ENCODE assay signal across 2 cellular contexts in the genomic region with DNA sequence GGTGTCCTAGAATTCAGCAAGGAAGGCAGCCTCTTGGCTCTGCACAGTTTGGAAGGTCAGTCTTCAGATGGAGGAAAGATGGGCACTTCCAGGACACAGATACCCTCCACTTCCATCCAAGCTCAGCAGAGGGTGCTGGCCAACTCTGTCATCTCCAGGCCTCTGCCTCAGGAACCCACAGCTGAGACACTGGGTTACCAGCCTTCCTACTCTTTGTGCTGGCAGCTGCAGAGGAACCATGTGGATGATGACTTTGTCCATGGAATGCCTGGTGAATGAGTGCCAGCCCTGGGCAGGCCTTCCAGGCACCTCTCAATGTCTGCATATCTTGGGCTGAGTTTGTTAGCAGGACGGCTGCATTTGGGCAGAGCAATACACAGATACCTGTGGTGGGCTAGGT.
TF ChIP-seq lines count a peak whose summit lies in the region.

No MANE protein-coding gene starts in this region.

TF ChIP-seq in HCT116, 20 proteins besides CTCF, POLR2A, EP300 and RAD21:
- TF ChIP-seq SRF (IDR thresholded peaks at IDR 0.05; ENCODE audit: low read depth) = no peak
- TF ChIP-seq EZH2 (IDR thresholded peaks at IDR 0.05) = no peak
- no peak for TF ChIP-seq SIN3A (IDR thresholded peaks at IDR 0.05; ENCODE audit: low read depth)
- no peak for TF ChIP-seq CBX3 (IDR thresholded peaks at IDR 0.05; ENCODE audit: low read depth)
- no peak for TF ChIP-seq YY1 (IDR thresholded peaks at IDR 0.05; ENCODE audit: extremely low read depth, insufficient replicate concordance, low read depth, low read length)
- TF ChIP-seq POLR2AphosphoS5 (IDR thresholded peaks at IDR 0.05; ENCODE audit: low read depth, low read length) = no peak
- TF ChIP-seq ZFX (IDR thresholded peaks at IDR 0.05) = no peak
- TF ChIP-seq FOSL1 (IDR thresholded peaks at IDR 0.05; ENCODE audit: low read depth) = no peak
- TF ChIP-seq, protein P1, sequence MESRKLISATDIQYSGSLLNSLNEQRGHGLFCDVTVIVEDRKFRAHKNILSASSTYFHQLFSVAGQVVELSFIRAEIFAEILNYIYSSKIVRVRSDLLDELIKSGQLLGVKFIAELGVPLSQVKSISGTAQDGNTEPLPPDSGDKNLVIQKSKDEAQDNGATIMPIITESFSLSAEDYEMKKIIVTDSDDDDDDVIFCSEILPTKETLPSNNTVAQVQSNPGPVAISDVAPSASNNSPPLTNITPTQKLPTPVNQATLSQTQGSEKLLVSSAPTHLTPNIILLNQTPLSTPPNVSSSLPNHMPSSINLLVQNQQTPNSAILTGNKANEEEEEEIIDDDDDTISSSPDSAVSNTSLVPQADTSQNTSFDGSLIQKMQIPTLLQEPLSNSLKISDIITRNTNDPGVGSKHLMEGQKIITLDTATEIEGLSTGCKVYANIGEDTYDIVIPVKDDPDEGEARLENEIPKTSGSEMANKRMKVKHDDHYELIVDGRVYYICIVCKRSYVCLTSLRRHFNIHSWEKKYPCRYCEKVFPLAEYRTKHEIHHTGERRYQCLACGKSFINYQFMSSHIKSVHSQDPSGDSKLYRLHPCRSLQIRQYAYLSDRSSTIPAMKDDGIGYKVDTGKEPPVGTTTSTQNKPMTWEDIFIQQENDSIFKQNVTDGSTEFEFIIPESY (IDR thresholded peaks at IDR 0.05; ENCODE audit: extremely low read depth, insufficient replicate concordance, low read length) = no peak
- TF ChIP-seq EGR1 (IDR thresholded peaks at IDR 0.05; ENCODE audit: low read depth) = no peak
- TF ChIP-seq TCF7L2 (IDR thresholded peaks at IDR 0.05; ENCODE audit: borderline replicate concordance, extremely low read depth, insufficient read depth, insufficient read length) = no peak
TF ChIP-seq in HCT116: peak in this region for 0.

TF ChIP-seq in K562, 482 proteins besides CTCF, POLR2A, EP300 and RAD21:
- TF ChIP-seq, protein P2, sequence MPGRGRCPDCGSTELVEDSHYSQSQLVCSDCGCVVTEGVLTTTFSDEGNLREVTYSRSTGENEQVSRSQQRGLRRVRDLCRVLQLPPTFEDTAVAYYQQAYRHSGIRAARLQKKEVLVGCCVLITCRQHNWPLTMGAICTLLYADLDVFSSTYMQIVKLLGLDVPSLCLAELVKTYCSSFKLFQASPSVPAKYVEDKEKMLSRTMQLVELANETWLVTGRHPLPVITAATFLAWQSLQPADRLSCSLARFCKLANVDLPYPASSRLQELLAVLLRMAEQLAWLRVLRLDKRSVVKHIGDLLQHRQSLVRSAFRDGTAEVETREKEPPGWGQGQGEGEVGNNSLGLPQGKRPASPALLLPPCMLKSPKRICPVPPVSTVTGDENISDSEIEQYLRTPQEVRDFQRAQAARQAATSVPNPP (IDR thresholded peaks at IDR 0.05; ENCODE audit: borderline replicate concordance, insufficient read depth, insufficient read length) = no peak
- TF ChIP-seq ZNF589 (CRISPR knock-in tag; IDR thresholded peaks at IDR 0.05; ENCODE audit: low read depth) = no peak
- no peak for TF ChIP-seq RBM34 (IDR thresholded peaks at IDR 0.05; ENCODE audit: borderline replicate concordance, insufficient read depth, low read length)
- TF ChIP-seq NEUROD1 (IDR thresholded peaks at IDR 0.05; ENCODE audit: borderline replicate concordance, low read depth, low read length, partially characterized antibody) = no peak
- no peak for TF ChIP-seq CREB1 (IDR thresholded peaks at IDR 0.05)
- TF ChIP-seq CREB1 (CRISPR knock-in tag; IDR thresholded peaks at IDR 0.05) = no peak
- no peak for TF ChIP-seq SAP30 (IDR thresholded peaks at IDR 0.05; ENCODE audit: borderline replicate concordance, insufficient read depth, low read depth, low read length, poor library complexity, severe bottlenecking)
- no peak for TF ChIP-seq HNRNPH1 (optimal IDR thresholded peaks at IDR 0.05; ENCODE audit: low read depth, low read length)
- TF ChIP-seq HDGF (IDR thresholded peaks at IDR 0.05) = no peak
- no peak for TF ChIP-seq CREBBP (IDR thresholded peaks at IDR 0.05; ENCODE audit: low read depth, low read length)
- no peak for TF ChIP-seq YY1 (IDR thresholded peaks at IDR 0.05; ENCODE audit: borderline replicate concordance in 1 of 3, control insufficient read depth in 1 of 3, extremely low read depth in 1 of 3, insufficient read depth in 3 of 3, insufficient read length in 1 of 3, insufficient replicate concordance in 2 of 3, low read depth in 1 of 3, low read length in 2 of 3)
- no peak for TF ChIP-seq ZNF583 (CRISPR knock-in tag; IDR thresholded peaks at IDR 0.05)
